ENCODE assay signal across 21 cellular contexts in the genomic region with DNA sequence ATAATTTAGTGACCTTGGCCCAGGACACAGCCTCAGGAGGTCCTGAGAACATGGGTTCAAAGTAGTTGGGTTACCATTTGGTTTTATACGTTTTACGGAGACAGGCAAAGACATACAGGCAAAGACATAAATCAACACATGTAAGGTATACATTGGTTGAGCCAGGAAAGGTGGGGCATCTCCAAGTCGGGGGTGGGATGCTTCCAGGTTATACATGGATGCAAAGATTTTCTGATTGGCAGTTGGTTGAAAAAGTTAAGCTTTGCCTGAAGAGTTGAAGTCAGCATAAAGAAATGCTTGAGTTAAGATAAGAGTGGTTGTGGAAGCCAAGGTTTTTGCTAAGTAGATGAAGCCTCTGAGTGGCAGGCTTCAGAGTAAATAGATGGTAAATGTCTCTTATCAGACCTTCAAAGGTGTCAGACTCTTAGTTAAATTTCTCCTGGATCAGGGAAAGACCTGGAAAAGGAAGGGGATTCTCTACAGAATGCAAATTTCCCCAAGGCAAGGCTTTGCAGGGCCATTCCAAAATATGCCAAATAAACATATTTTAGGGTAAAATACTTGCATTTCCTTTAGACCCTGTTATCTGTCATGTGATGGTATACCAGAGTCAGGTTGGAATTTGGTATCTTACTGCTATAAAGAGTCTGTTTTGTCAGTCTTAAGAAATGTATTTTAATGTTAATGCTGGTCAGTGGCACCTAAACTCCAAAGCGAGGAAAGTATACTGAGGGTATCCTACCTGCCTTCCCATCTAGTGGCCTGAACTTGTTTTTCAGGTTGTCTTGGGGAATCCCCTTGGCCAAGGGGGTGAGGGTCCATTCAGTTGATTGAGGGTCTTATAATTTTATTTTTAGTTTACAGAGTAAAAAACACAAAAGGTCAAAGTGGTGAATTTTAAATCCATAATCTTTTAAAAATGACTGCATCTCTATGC. TPM values are rescaled to one million over a fixed set of nuclear protein-coding genes. Genes with fewer than 3 reads are reported as not detected.
DNase-seq lines count a peak whose midpoint lies in the region; ATAC-seq, FAIRE-seq and TF ChIP-seq lines count a peak whose summit lies in the region.
"Had no signal": no experiment of that assay in that cellular context is flagged by ENCODE, and none has a peak within 500 bp of the region (broad histone marks: within the 10 kb centered on the region; RNA-seq: fewer than 3 reads in every experiment).

No MANE protein-coding gene starts in this region.

- H3K23me2 ChIP-seq in H1 (ENCODE audit: low read depth, low read length) = no peaks in the 10 kb centered on the region

- H3K4me1 ChIP-seq in GM23338 (ENCODE audit: insufficient read depth) = peaks cover 32% of the 10 kb centered on the region
- H3K4me1 ChIP-seq in HUES6 (ENCODE audit: control insufficient read depth, insufficient read depth, low read length) = peaks cover 30% of the 10 kb centered on the region
- peaks cover 0 to 11% (median 6%) of the 10 kb centered on the region in 4 experiments; a peak in 4 of 7 replicates for H3K4me1 ChIP-seq in H1 (replicated peaks in 1 of 4; ENCODE audit: control insufficient read depth in 3 of 4, insufficient read depth in 4 of 4, low read length in 3 of 4)
- peaks cover 13% of the 10 kb centered on the region for H3K4me1 ChIP-seq in mesendoderm (ENCODE audit: control insufficient read depth, low read depth, low read length)
- H3K4me1 ChIP-seq in heart left ventricle = no peaks in the 10 kb centered on the region

- TF ChIP-seq EP300 in H1 (IDR thresholded peaks at IDR 0.05; ENCODE audit: borderline replicate concordance in 1 of 2, low read depth in 2 of 2, low read length in 2 of 2) = no peak

- TF ChIP-seq RAD21 in H1 (IDR thresholded peaks at IDR 0.05 in 1 of 2, conservative IDR thresholded peaks at IDR 0.05 in 1 of 2; ENCODE audit: low read depth in 2 of 2, low read length in 2 of 2) = no peak

- H4K8ac ChIP-seq in H1 (ENCODE audit: extremely low read depth, insufficient read depth, low read length) (no peak overlapping the region), mesendoderm (ENCODE audit: low read depth, low read length) (no peak overlapping the region)

- H3K4me3 ChIP-seq in GM23338 (no peak overlapping the region), HUES6 (ENCODE audit: low read depth, low read length) (no peak overlapping the region; the same call in 1 of the 2 replicates), H1 (ENCODE audit: extremely low read depth in 1 of 4, insufficient read depth in 2 of 4, low read depth in 3 of 4, low read length in 4 of 4) (no peak overlapping the region), mesendoderm (ENCODE audit: low read length) (no peak overlapping the region), heart left ventricle (no peak overlapping the region)

- H4K20me1 ChIP-seq in GM23338 (replicated peaks; ENCODE audit: insufficient read depth) (no peaks in the 10 kb centered on the region), H1 (replicated peaks in 1 of 2; ENCODE audit: control insufficient read depth in 1 of 2, insufficient read depth in 2 of 2, low read length in 2 of 2) (no peaks in the 10 kb centered on the region)

- no peaks in the 10 kb centered on the region for H3K9me3 ChIP-seq in HUES6 (ENCODE audit: control insufficient read depth, insufficient read depth, low read depth, low read length)
- H3K9me3 ChIP-seq in H1 (ENCODE audit: insufficient read depth in 2 of 2, low read depth in 1 of 2, low read length in 1 of 2) = no peaks in the 10 kb centered on the region; a peak in 1 of 4 replicates
- H3K9me3 ChIP-seq in heart left ventricle = no peaks in the 10 kb centered on the region

- H3K4ac ChIP-seq in H1 (replicated peaks; ENCODE audit: insufficient read length, low read depth, low read length) (peak overlapping the region; percentile 9), mesendoderm (ENCODE audit: low read depth, low read length) (peak overlapping the region; percentile 96)

- H3K4me3 Mint-ChIP-seq in GM23338 (no peak overlapping the region), MCF 10A (ENCODE audit: unreplicated experiment) (no peak overlapping the region), progenitor cell of endocrine pancreas (ENCODE audit: low read depth) (no peak overlapping the region)
- H3K4me3 Mint-ChIP-seq: CD14-positive monocyte; CD8-positive, alpha-beta T cell had no signal

- no TSS peak for BruUV-seq in MCF 10A (replicated peaks; lab: Mats Ljungman, UMichigan)

- H2AK5ac ChIP-seq in H1 (ENCODE audit: low read depth, low read length) (no peak overlapping the region), mesendoderm (ENCODE audit: low read length) (peak overlapping the region; percentile 97)

- H2BK15ac ChIP-seq in H1 (ENCODE audit: low read length) (peak overlapping the region; percentile 32; the same call in 1 of the 2 replicates), mesendoderm (replicated peaks; ENCODE audit: low read depth) (peak overlapping the region; percentile 94)

- H3K27ac ChIP-seq in GM23338 (ENCODE audit: low read depth) = peak overlapping the region; percentile 21; the same call in 1 of the 2 replicates
- peak overlapping the region; percentile 79; the same call in 1 of the 2 replicates for H3K27ac ChIP-seq in HUES6 (ENCODE audit: low read depth, low read length)
- no peak overlapping the region for H3K27ac ChIP-seq in H1 (ENCODE audit: low read depth, low read length)
- H3K27ac ChIP-seq in mesendoderm (ENCODE audit: low read depth, low read length) = peak overlapping the region; percentile 99
- H3K27ac ChIP-seq in heart left ventricle = no peak overlapping the region
- H3K27ac ChIP-seq: 22Rv1 had no signal

- H3K4me2 ChIP-seq in GM23338 (peak overlapping the region; percentile 13; the same call in 1 of the 2 replicates), H1 (ENCODE audit: insufficient read depth in 1 of 2, low read depth in 2 of 2, low read length in 2 of 2) (peak overlapping the region in 1 of 2 experiments; percentile 40; a peak in 3 of 4 replicates), mesendoderm (ENCODE audit: low read length) (no peak overlapping the region)

- H3K4me1 Mint-ChIP-seq in GM23338 = peaks cover 42% of the 10 kb centered on the region
- H3K4me1 Mint-ChIP-seq in MCF 10A (ENCODE audit: insufficient read depth, unreplicated experiment) = no peaks in the 10 kb centered on the region
- no peaks in the 10 kb centered on the region for H3K4me1 Mint-ChIP-seq in progenitor cell of endocrine pancreas (ENCODE audit: low read depth)
- H3K4me1 Mint-ChIP-seq: CD14-positive monocyte had no signal

- peak overlapping the region; percentile 46 for H4K5ac ChIP-seq in H1 (ENCODE audit: insufficient read length, low read depth, low read length)
- H4K5ac ChIP-seq in mesendoderm (ENCODE audit: low read length) = peak overlapping the region; percentile 62

- intact Hi-C loops in MCF 10A (cut with micrococcal nuclease) (no loop called here), heart left ventricle (cut with DNase I) (no loop called here)

- H3K9me3 Mint-ChIP-seq in GM23338 (no peaks in the 10 kb centered on the region), MCF 10A (ENCODE audit: unreplicated experiment) (no peaks in the 10 kb centered on the region), progenitor cell of endocrine pancreas (ENCODE audit: low read depth) (no peaks in the 10 kb centered on the region)
- H3K9me3 Mint-ChIP-seq: CD8-positive, alpha-beta T cell had no signal

- TF ChIP-seq CTCF in GM23338 (conservative IDR thresholded peaks at IDR 0.05; ENCODE audit: low read depth in 2 of 2) (no peak), H1 (IDR thresholded peaks at IDR 0.05; ENCODE audit: control extremely low read depth in 1 of 3, insufficient read depth in 1 of 3, low read depth in 1 of 3, low read length in 3 of 3) (no peak), MCF 10A (IDR thresholded peaks at IDR 0.05; ENCODE audit: unreplicated experiment) (no peak), progenitor cell of endocrine pancreas (IDR thresholded peaks at IDR 0.05; ENCODE audit: unreplicated experiment) (no peak), heart left ventricle (IDR thresholded peaks at IDR 0.05) (no peak)

- peak; percentile 84 for ATAC-seq in GM23338
- no peak for ATAC-seq in SK-N-SH treated with all-trans-retinoic acid at 6 μM for 48 hours
- no peak for ATAC-seq in heart left ventricle
- ATAC-seq: CD8-positive, alpha-beta T cell; HCT116; HepG2 had no signal

- FAIRE-seq in H1 (lab: Jason Lieb, UNC) = no peak
- FAIRE-seq: D721Med, G401.6, GM12891, HepG2 had no signal

- no peak overlapping the region for H3K23ac ChIP-seq in H1 (ENCODE audit: insufficient read length)
- H3K23ac ChIP-seq in mesendoderm (ENCODE audit: low read length) = no peak overlapping the region

- no peak overlapping the region for H3K14ac ChIP-seq in H1 (ENCODE audit: insufficient read length)

- H3K56ac ChIP-seq in H1 (replicated peaks; ENCODE audit: insufficient read length, low read depth, low read length) (no peak overlapping the region), mesendoderm (ENCODE audit: low read length) (peak overlapping the region; percentile 90)

- peak overlapping the region; percentile 67 for H3K9ac ChIP-seq in HUES6 (ENCODE audit: low read length)
- H3K9ac ChIP-seq in H1 (replicated peaks in 1 of 4; ENCODE audit: extremely low read depth in 1 of 4, low read depth in 3 of 4, low read length in 3 of 4) = no peak overlapping the region
- H3K9ac ChIP-seq in mesendoderm (ENCODE audit: low read length) = peak overlapping the region; percentile 60

- DNase-seq in GM23338 (ENCODE audit: low spot score) (peak; percentile 47), H1 (ENCODE audit: low read depth in 1 of 2, low spot score in 2 of 2) (no peak), mesendoderm (peak; percentile 95), MCF 10A (ENCODE audit: unreplicated experiment) (no peak), progenitor cell of endocrine pancreas (ENCODE audit: low spot score, unreplicated experiment) (no peak), heart left ventricle (no peak)
- DNase-seq: CD8-positive, alpha-beta T cell; COR-L47; DMS153; DMS79 treated with DMSO at 0.1 percent for 48 hours; EL; GOT3 had no signal

- WGBS in H1 (ENCODE audit: extremely low coverage in 1 of 2, insufficient coverage in 1 of 2, insufficient read length in 1 of 2, insufficient replicate concordance in 2 of 2, low coverage in 1 of 2, low lambda C conversion rate in 2 of 2, missing lambda C conversion rate in 1 of 2), 2 experiments = 75% methylated on average over 4 of the region's 4 CpGs; no CpG with 5 or more reads in 1 of the 2 experiments
- WGBS in mesendoderm (ENCODE audit: extremely low coverage, insufficient coverage, low lambda C conversion rate) = no CpG with 5 or more reads among the region's 4 CpGs
- 76 to 83% (median 79%) methylated on average over 4 of the region's 4 CpGs for WGBS in heart left ventricle, 4 donors

- 0 out of 2 replicates have a peak, but pooled peaks cover 6% of the 10 kb centered on the region for H3K9me2 ChIP-seq in GM23338 (ENCODE audit: insufficient read depth)

- H3K36me3 Mint-ChIP-seq in GM23338 (ENCODE audit: low read depth) = no peaks in the 10 kb centered on the region
- no peaks in the 10 kb centered on the region for H3K36me3 Mint-ChIP-seq in MCF 10A (ENCODE audit: insufficient read depth, unreplicated experiment)
- H3K36me3 Mint-ChIP-seq in progenitor cell of endocrine pancreas (ENCODE audit: insufficient read depth) = no peaks in the 10 kb centered on the region
- H3K36me3 Mint-ChIP-seq: CD14-positive monocyte; CD8-positive, alpha-beta T cell had no signal

- CTCF ChIA-PET in H1 (lab: Charles Lee; ENCODE audit: partially characterized antibody) (interaction anchor here (2.0 kb wide), 1 partner anchor 22 kb away, joined by 5 read pairs; no protein-coding TSS in a partner anchor), MCF 10A (lab: Yijun Ruan, JAX) (interaction anchor here (1.1 kb wide), 1 partner anchor 18 kb away, joined by 3 read pairs; no protein-coding TSS in a partner anchor)

- H3K27me3 Mint-ChIP-seq in GM23338 (ENCODE audit: insufficient read depth, low read depth, poor library complexity) = peaks cover 4% of the 10 kb centered on the region
- H3K27me3 Mint-ChIP-seq in MCF 10A (ENCODE audit: insufficient read depth, unreplicated experiment) = no peaks in the 10 kb centered on the region
- H3K27me3 Mint-ChIP-seq in progenitor cell of endocrine pancreas = peaks cover 3% of the 10 kb centered on the region

- H3K18ac ChIP-seq in H1 (ENCODE audit: extremely low read depth, low read length) (no peak overlapping the region; the same call in 1 of the 2 replicates), mesendoderm (ENCODE audit: low read length) (peak overlapping the region; percentile 100)

- H3K79me2 ChIP-seq in GM23338 (replicated peaks; ENCODE audit: insufficient read depth) = no peaks in the 10 kb centered on the region
- no peaks in the 10 kb centered on the region for H3K79me2 ChIP-seq in H1 (ENCODE audit: control insufficient read depth in 1 of 2, insufficient read depth in 2 of 2, low read length in 2 of 2)
- H3K79me2 ChIP-seq in mesendoderm (ENCODE audit: control insufficient read depth, insufficient read depth, low read length) = no peaks in the 10 kb centered on the region

- no peak overlapping the region for H2BK12ac ChIP-seq in H1 (ENCODE audit: low read depth, low read length)

- H2AFZ ChIP-seq in GM23338 (peak overlapping the region; percentile 35; the same call in 1 of the 2 replicates), H1 (ENCODE audit: low read length) (no peak overlapping the region)

- POLR2A ChIA-PET in H1 (lab: Charles Lee; ENCODE audit: partially characterized antibody) = interaction anchor here (2.3 kb wide), 1 partner anchor 17 kb away, joined by 9 read pairs; no protein-coding TSS in a partner anchor
- POLR2A ChIA-PET in MCF 10A (lab: Yijun Ruan, JAX) = no interaction called here

- H3K36me3 ChIP-seq in GM23338 (ENCODE audit: insufficient read depth) (no peaks in the 10 kb centered on the region), HUES6 (ENCODE audit: control insufficient read depth, insufficient read depth, low read length) (no peaks in the 10 kb centered on the region), H1 (ENCODE audit: control insufficient read depth in 2 of 4, insufficient read depth in 4 of 4, low read length in 3 of 4) (no peaks in the 10 kb centered on the region), mesendoderm (ENCODE audit: control insufficient read depth, insufficient read depth, low read length) (no peaks in the 10 kb centered on the region), heart left ventricle (no peaks in the 10 kb centered on the region)

- H3K27me3 ChIP-seq in GM23338 (ENCODE audit: insufficient read depth) (no peaks in the 10 kb centered on the region), HUES6 (ENCODE audit: control insufficient read depth, insufficient read depth, low read length) (no peaks in the 10 kb centered on the region), H1 (replicated peaks in 1 of 4; ENCODE audit: control insufficient read depth in 3 of 4, extremely low read depth in 1 of 4, insufficient read depth in 3 of 4, low read length in 3 of 4) (no peaks in the 10 kb centered on the region), mesendoderm (ENCODE audit: insufficient read depth, low read length, poor library complexity) (no peaks in the 10 kb centered on the region), heart left ventricle (no peaks in the 10 kb centered on the region)

- H3K79me1 ChIP-seq in H1 (ENCODE audit: low read depth, low read length) (no peaks in the 10 kb centered on the region), mesendoderm (ENCODE audit: low read length) (no peaks in the 10 kb centered on the region)

- H3F3A ChIP-seq in GM23338 (replicated peaks; ENCODE audit: low read depth) = no peaks in the 10 kb centered on the region

- H3K27ac Mint-ChIP-seq in GM23338 = no peak overlapping the region
- H3K27ac Mint-ChIP-seq in MCF 10A (ENCODE audit: low read depth, unreplicated experiment) = no peak overlapping the region
- no peak overlapping the region for H3K27ac Mint-ChIP-seq in progenitor cell of endocrine pancreas
- H3K27ac Mint-ChIP-seq: CD8-positive, alpha-beta T cell had no signal

- H4K91ac ChIP-seq in H1 (replicated peaks; ENCODE audit: insufficient read length, low read length) = peak overlapping the region; percentile 25

- H2BK5ac ChIP-seq in H1 (ENCODE audit: low read depth, low read length) (no peak overlapping the region), mesendoderm (ENCODE audit: low read length) (peak overlapping the region; percentile 99)

- H2BK20ac ChIP-seq in H1 (ENCODE audit: low read length) = 0 out of 2 replicates have a peak overlapping the region, but pooled peaks have one; percentile 8

- TF ChIP-seq POLR2A in H1 (IDR thresholded peaks at IDR 0.05; ENCODE audit: control extremely low read depth in 1 of 2, low read depth in 2 of 2, low read length in 2 of 2) (no peak), heart left ventricle (IDR thresholded peaks at IDR 0.05) (no peak)

- H2BK120ac ChIP-seq in H1 (replicated peaks; ENCODE audit: low read depth, low read length) (no peak overlapping the region), mesendoderm (ENCODE audit: low read depth, low read length) (peak overlapping the region; percentile 100)

RNA-seq across cellular contexts. Expression of a gene that starts 8.2 kb away (rescaled TPM):
- 153 and 222 TPM in 2 replicates for total RNA-seq in GM23338 (2014; rRNA removed; shearing (Covaris generic))
- 161 and 172 TPM in 2 replicates for polyA plus RNA-seq in GM23338 (2016; fragmentation: Nextera tagmentation; extraction: Ambion mirVana)
- 132 and 140 TPM in 2 replicates for total RNA-seq in H1 (2021; fragmentation: NEBNext Ultra II Directional; extraction: Animal tissue kit (Norgen Biotek cat#: 25700))
- 61.9 and 90.4 TPM in 2 replicates for polyA plus RNA-seq in H1 (2011; rRNA removed)
- 132 TPM for polyA plus RNA-seq in H1 (2011; cell fraction: cytosol; rRNA removed)
- polyA plus RNA-seq in H1 (2011; cell fraction: nucleus; rRNA removed) = 58.1 TPM
- polyA plus RNA-seq in H1 (2012, experiment 1 of 2) = 128 to 145 TPM (median 131 TPM) in 4 replicates
- polyA plus RNA-seq in H1 (2012, experiment 2 of 2) = 36.4 TPM
- 99.7 TPM for polyA plus RNA-seq in H1 (2013, experiment 1 of 2)
- polyA plus RNA-seq in H1 (2013, experiment 2 of 2) = 105 TPM
- polyA minus RNA-seq in H1 (2011; rRNA and poly(A)+ RNA removed) = 61.4 and 69.7 TPM in 2 replicates
- 44.0 TPM for polyA minus RNA-seq in H1 (2011; cell fraction: cytosol; rRNA and poly(A)+ RNA removed)
- polyA minus RNA-seq in H1 (2011; cell fraction: nucleus; rRNA and poly(A)+ RNA removed) = 60.3 TPM
- polyA plus RNA-seq in mesendoderm (2013, experiment 1 of 2) = 316 TPM
- 310 TPM for polyA plus RNA-seq in mesendoderm (2013, experiment 2 of 2)
- 52.2 and 62.2 TPM in 2 replicates for total RNA-seq in MCF 10A (2022)
- 73.4 and 76.4 TPM in 2 replicates for total RNA-seq in progenitor cell of endocrine pancreas
- total RNA-seq in heart left ventricle = 100 to 1,000 TPM; 154 to 274 (median 192) TPM
- polyA plus RNA-seq in heart left ventricle = 100 to 1,000 TPM; 133 to 257 TPM

RNA-seq across cellular contexts. Expression of a gene that starts 50.1 kb away (rescaled TPM):
- 22.8 and 28.3 TPM in 2 replicates for total RNA-seq in GM23338 (2014; rRNA removed; shearing (Covaris generic))
- polyA plus RNA-seq in GM23338 (2016; fragmentation: Nextera tagmentation; extraction: Ambion mirVana) (27.0 and 34.6 TPM in 2 replicates), H1 (2011; rRNA removed) (11.0 and 17.4 TPM in 2 replicates), heart left ventricle (1 to 10 TPM; 6.8 to 7.0 TPM)
- total RNA-seq in H1 (2021; fragmentation: NEBNext Ultra II Directional; extraction: Animal tissue kit (Norgen Biotek cat#: 25700)) = 21.4 and 22.2 TPM in 2 replicates
- 15.1 TPM for polyA plus RNA-seq in H1 (2011; cell fraction: cytosol; rRNA removed)
- 8.3 TPM for polyA plus RNA-seq in H1 (2011; cell fraction: nucleus; rRNA removed)
- 9.0 to 12.7 TPM (median 9.3 TPM) in 4 replicates for polyA plus RNA-seq in H1 (2012, experiment 1 of 2)
- 2.6 TPM for polyA plus RNA-seq in H1 (2012, experiment 2 of 2)
- polyA plus RNA-seq in H1 (2013, experiment 1 of 2) = 16.2 TPM
- 16.9 TPM for polyA plus RNA-seq in H1 (2013, experiment 2 of 2)
- polyA minus RNA-seq in H1 (2011; rRNA and poly(A)+ RNA removed) = 14.5 and 16.0 TPM in 2 replicates
- polyA minus RNA-seq in H1 (2011; cell fraction: cytosol; rRNA and poly(A)+ RNA removed) = 10.8 TPM
- 24.4 TPM for polyA minus RNA-seq in H1 (2011; cell fraction: nucleus; rRNA and poly(A)+ RNA removed)
- polyA plus RNA-seq in mesendoderm (2013, experiment 1 of 2) = 44.2 TPM
- 42.6 TPM for polyA plus RNA-seq in mesendoderm (2013, experiment 2 of 2)
- total RNA-seq in MCF 10A (2022) (9.9 and 10.6 TPM in 2 replicates), progenitor cell of endocrine pancreas (14.8 TPM in 2 replicates), heart left ventricle (10 to 100 TPM in 1 of 9 donors, 1 to 10 TPM in 8; 5.7 to 10.5 (median 6.9) TPM)

Comparison
In these comparisons a context has a peak if more than half of its experiments do, and no peak if none do; other contexts are left out.
1. DNase-seq: peak in GM23338 (single experiment) and mesendoderm (single experiment); none in H1 (0 of 2), MCF 10A (single experiment), progenitor cell of endocrine pancreas (single experiment) and heart left ventricle (0 of 5).
2. H3K27ac ChIP-seq: peak in GM23338 (single experiment), HUES6 (single experiment) and mesendoderm (single experiment); none in H1 (single experiment) and heart left ventricle (0 of 12).
3. H3K9ac ChIP-seq: peak in HUES6 (single experiment) and mesendoderm (single experiment); none in H1 (0 of 4).